1 cellular context compared by ENCODE assay signal in the genomic region with DNA sequence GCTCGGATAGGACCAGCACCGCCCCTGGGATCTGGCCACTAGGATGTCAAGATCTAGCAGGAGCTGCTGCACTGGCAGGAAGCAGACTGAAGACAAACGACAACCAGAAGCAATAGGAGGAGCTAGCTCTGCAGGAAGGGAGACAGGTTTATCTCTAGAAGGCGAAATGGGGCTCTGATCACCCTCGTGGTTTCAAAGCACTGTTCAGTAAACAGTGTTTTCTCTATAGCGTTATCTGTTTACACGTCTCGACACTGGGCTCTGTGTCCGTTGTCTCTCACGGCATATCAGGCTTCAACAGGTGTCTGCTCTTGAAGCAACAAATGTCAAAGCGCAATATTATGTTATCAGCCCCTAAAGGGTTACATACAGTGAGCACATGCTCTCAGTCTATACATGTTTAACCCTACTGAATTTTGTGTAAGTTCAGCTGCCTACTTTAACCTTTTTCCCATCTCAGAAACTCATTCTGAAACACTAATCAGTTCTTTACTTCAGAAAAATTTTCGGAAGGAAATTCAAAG.
TF ChIP-seq lines count a peak whose summit lies in the region.

No MANE protein-coding gene starts in this region.

TF ChIP-seq in K562, 482 proteins besides CTCF, POLR2A, EP300 and RAD21 (continued from another document and continues in another):
- TF ChIP-seq, protein P1, sequence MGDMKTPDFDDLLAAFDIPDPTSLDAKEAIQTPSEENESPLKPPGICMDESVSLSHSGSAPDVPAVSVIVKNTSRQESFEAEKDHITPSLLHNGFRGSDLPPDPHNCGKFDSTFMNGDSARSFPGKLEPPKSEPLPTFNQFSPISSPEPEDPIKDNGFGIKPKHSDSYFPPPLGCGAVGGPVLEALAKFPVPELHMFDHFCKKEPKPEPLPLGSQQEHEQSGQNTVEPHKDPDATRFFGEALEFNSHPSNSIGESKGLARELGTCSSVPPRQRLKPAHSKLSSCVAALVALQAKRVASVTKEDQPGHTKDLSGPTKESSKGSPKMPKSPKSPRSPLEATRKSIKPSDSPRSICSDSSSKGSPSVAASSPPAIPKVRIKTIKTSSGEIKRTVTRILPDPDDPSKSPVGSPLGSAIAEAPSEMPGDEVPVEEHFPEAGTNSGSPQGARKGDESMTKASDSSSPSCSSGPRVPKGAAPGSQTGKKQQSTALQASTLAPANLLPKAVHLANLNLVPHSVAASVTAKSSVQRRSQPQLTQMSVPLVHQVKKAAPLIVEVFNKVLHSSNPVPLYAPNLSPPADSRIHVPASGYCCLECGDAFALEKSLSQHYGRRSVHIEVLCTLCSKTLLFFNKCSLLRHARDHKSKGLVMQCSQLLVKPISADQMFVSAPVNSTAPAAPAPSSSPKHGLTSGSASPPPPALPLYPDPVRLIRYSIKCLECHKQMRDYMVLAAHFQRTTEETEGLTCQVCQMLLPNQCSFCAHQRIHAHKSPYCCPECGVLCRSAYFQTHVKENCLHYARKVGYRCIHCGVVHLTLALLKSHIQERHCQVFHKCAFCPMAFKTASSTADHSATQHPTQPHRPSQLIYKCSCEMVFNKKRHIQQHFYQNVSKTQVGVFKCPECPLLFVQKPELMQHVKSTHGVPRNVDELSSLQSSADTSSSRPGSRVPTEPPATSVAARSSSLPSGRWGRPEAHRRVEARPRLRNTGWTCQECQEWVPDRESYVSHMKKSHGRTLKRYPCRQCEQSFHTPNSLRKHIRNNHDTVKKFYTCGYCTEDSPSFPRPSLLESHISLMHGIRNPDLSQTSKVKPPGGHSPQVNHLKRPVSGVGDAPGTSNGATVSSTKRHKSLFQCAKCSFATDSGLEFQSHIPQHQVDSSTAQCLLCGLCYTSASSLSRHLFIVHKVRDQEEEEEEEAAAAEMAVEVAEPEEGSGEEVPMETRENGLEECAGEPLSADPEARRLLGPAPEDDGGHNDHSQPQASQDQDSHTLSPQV (IDR thresholded peaks at IDR 0.05) = peak; percentile 69; the same call in 1 of the 2 replicates
- no peak; the same call in 1 of the 2 replicates for TF ChIP-seq ZNF431 (CRISPR knock-in tag; IDR thresholded peaks at IDR 0.05)
- TF ChIP-seq RCOR1 (IDR thresholded peaks at IDR 0.05; ENCODE audit: borderline replicate concordance in 1 of 2, low read depth in 2 of 2, low read length in 2 of 2) = peak; percentile 93 to 98
- no peak for TF ChIP-seq ZNF507 (tag; conservative IDR thresholded peaks at IDR 0.05)
- peak; percentile 84 for TF ChIP-seq NFIC (IDR thresholded peaks at IDR 0.05)
- 0 out of 2 replicates have a peak, but pooled peaks have one; percentile 64 for TF ChIP-seq GATAD2A (IDR thresholded peaks at IDR 0.05)
- peak; percentile 78; the same call in 1 of the 2 replicates for TF ChIP-seq RNF2 (IDR thresholded peaks at IDR 0.05)
- TF ChIP-seq MYC (IDR thresholded peaks at IDR 0.05; ENCODE audit: low read depth, low read length) = peak; percentile 92
- no peak for TF ChIP-seq MYC (CRISPR knock-in tag; IDR thresholded peaks at IDR 0.05; ENCODE audit: borderline replicate concordance, low read depth)
- TF ChIP-seq SPI1 (IDR thresholded peaks at IDR 0.05; ENCODE audit: borderline replicate concordance, low read depth, low read length) = no peak
- TF ChIP-seq, protein P2, sequence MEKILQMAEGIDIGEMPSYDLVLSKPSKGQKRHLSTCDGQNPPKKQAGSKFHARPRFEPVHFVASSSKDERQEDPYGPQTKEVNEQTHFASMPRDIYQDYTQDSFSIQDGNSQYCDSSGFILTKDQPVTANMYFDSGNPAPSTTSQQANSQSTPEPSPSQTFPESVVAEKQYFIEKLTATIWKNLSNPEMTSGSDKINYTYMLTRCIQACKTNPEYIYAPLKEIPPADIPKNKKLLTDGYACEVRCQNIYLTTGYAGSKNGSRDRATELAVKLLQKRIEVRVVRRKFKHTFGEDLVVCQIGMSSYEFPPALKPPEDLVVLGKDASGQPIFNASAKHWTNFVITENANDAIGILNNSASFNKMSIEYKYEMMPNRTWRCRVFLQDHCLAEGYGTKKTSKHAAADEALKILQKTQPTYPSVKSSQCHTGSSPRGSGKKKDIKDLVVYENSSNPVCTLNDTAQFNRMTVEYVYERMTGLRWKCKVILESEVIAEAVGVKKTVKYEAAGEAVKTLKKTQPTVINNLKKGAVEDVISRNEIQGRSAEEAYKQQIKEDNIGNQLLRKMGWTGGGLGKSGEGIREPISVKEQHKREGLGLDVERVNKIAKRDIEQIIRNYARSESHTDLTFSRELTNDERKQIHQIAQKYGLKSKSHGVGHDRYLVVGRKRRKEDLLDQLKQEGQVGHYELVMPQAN (IDR thresholded peaks at IDR 0.05; ENCODE audit: borderline replicate concordance) = peak; percentile 68
- TF ChIP-seq LEF1 (IDR thresholded peaks at IDR 0.05) = peak; percentile 98
- TF ChIP-seq, protein P3, sequence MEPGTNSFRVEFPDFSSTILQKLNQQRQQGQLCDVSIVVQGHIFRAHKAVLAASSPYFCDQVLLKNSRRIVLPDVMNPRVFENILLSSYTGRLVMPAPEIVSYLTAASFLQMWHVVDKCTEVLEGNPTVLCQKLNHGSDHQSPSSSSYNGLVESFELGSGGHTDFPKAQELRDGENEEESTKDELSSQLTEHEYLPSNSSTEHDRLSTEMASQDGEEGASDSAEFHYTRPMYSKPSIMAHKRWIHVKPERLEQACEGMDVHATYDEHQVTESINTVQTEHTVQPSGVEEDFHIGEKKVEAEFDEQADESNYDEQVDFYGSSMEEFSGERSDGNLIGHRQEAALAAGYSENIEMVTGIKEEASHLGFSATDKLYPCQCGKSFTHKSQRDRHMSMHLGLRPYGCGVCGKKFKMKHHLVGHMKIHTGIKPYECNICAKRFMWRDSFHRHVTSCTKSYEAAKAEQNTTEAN (CRISPR knock-in tag; IDR thresholded peaks at IDR 0.05) = peak; percentile 84; the same call in 1 of the 2 replicates
- TF ChIP-seq SMARCA4 (IDR thresholded peaks at IDR 0.05) = peak; percentile 96
- TF ChIP-seq, protein P4, sequence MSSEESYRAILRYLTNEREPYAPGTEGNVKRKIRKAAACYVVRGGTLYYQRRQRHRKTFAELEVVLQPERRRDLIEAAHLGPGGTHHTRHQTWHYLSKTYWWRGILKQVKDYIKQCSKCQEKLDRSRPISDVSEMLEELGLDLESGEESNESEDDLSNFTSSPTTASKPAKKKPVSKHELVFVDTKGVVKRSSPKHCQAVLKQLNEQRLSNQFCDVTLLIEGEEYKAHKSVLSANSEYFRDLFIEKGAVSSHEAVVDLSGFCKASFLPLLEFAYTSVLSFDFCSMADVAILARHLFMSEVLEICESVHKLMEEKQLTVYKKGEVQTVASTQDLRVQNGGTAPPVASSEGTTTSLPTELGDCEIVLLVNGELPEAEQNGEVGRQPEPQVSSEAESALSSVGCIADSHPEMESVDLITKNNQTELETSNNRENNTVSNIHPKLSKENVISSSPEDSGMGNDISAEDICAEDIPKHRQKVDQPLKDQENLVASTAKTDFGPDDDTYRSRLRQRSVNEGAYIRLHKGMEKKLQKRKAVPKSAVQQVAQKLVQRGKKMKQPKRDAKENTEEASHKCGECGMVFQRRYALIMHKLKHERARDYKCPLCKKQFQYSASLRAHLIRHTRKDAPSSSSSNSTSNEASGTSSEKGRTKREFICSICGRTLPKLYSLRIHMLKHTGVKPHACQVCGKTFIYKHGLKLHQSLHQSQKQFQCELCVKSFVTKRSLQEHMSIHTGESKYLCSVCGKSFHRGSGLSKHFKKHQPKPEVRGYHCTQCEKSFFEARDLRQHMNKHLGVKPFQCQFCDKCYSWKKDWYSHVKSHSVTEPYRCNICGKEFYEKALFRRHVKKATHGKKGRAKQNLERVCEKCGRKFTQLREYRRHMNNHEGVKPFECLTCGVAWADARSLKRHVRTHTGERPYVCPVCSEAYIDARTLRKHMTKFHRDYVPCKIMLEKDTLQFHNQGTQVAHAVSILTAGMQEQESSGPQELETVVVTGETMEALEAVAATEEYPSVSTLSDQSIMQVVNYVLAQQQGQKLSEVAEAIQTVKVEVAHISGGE (CRISPR knock-in tag; IDR thresholded peaks at IDR 0.05) = peak in 1 of 3 experiments; percentile 52; a peak in 1 of 6 replicates
- TF ChIP-seq ESRRA (IDR thresholded peaks at IDR 0.05; ENCODE audit: borderline replicate concordance, low read depth) = peak; percentile 42; the same call in 1 of the 2 replicates
- peak; percentile 87 for TF ChIP-seq GATA2 (CRISPR knock-in tag; IDR thresholded peaks at IDR 0.05)
- no peak for TF ChIP-seq RBM39 (optimal IDR thresholded peaks at IDR 0.05; ENCODE audit: low read depth, low read length)
- TF ChIP-seq, protein P5, sequence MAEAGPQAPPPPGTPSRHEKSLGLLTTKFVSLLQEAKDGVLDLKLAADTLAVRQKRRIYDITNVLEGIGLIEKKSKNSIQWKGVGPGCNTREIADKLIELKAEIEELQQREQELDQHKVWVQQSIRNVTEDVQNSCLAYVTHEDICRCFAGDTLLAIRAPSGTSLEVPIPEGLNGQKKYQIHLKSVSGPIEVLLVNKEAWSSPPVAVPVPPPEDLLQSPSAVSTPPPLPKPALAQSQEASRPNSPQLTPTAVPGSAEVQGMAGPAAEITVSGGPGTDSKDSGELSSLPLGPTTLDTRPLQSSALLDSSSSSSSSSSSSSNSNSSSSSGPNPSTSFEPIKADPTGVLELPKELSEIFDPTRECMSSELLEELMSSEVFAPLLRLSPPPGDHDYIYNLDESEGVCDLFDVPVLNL (CRISPR knock-in tag; IDR thresholded peaks at IDR 0.05; ENCODE audit: low read depth) = no peak
- TF ChIP-seq ZKSCAN8 (CRISPR knock-in tag; IDR thresholded peaks at IDR 0.05) = peak; percentile 73; the same call in 1 of the 2 replicates
- TF ChIP-seq HDAC6 (IDR thresholded peaks at IDR 0.05; ENCODE audit: low read depth, low read length) = no peak
- TF ChIP-seq, protein P6, sequence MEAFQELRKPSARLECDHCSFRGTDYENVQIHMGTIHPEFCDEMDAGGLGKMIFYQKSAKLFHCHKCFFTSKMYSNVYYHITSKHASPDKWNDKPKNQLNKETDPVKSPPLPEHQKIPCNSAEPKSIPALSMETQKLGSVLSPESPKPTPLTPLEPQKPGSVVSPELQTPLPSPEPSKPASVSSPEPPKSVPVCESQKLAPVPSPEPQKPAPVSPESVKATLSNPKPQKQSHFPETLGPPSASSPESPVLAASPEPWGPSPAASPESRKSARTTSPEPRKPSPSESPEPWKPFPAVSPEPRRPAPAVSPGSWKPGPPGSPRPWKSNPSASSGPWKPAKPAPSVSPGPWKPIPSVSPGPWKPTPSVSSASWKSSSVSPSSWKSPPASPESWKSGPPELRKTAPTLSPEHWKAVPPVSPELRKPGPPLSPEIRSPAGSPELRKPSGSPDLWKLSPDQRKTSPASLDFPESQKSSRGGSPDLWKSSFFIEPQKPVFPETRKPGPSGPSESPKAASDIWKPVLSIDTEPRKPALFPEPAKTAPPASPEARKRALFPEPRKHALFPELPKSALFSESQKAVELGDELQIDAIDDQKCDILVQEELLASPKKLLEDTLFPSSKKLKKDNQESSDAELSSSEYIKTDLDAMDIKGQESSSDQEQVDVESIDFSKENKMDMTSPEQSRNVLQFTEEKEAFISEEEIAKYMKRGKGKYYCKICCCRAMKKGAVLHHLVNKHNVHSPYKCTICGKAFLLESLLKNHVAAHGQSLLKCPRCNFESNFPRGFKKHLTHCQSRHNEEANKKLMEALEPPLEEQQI (IDR thresholded peaks at IDR 0.05) = peak; percentile 86
- TF ChIP-seq SMARCE1 (IDR thresholded peaks at IDR 0.05) = peak; percentile 91
- TF ChIP-seq, protein P7, sequence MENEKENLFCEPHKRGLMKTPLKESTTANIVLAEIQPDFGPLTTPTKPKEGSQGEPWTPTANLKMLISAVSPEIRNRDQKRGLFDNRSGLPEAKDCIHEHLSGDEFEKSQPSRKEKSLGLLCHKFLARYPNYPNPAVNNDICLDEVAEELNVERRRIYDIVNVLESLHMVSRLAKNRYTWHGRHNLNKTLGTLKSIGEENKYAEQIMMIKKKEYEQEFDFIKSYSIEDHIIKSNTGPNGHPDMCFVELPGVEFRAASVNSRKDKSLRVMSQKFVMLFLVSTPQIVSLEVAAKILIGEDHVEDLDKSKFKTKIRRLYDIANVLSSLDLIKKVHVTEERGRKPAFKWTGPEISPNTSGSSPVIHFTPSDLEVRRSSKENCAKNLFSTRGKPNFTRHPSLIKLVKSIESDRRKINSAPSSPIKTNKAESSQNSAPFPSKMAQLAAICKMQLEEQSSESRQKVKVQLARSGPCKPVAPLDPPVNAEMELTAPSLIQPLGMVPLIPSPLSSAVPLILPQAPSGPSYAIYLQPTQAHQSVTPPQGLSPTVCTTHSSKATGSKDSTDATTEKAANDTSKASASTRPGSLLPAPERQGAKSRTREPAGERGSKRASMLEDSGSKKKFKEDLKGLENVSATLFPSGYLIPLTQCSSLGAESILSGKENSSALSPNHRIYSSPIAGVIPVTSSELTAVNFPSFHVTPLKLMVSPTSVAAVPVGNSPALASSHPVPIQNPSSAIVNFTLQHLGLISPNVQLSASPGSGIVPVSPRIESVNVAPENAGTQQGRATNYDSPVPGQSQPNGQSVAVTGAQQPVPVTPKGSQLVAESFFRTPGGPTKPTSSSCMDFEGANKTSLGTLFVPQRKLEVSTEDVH (IDR thresholded peaks at IDR 0.05; ENCODE audit: low read depth, partially characterized antibody) = no peak
- TF ChIP-seq, protein P8, sequence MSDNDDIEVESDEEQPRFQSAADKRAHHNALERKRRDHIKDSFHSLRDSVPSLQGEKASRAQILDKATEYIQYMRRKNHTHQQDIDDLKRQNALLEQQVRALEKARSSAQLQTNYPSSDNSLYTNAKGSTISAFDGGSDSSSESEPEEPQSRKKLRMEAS (CRISPR knock-in tag; IDR thresholded peaks at IDR 0.05) = peak; percentile 82; the same call in 1 of the 2 replicates
- no peak for TF ChIP-seq ZNF699 (CRISPR knock-in tag; IDR thresholded peaks at IDR 0.05; ENCODE audit: insufficient replicate concordance)
- peak; percentile 92 for TF ChIP-seq MTA2 (IDR thresholded peaks at IDR 0.05; ENCODE audit: low read depth)
- TF ChIP-seq PML (IDR thresholded peaks at IDR 0.05; ENCODE audit: low read length) = peak; percentile 87
- no peak for TF ChIP-seq PURB (CRISPR knock-in tag; IDR thresholded peaks at IDR 0.05; ENCODE audit: low read depth)
- no peak for TF ChIP-seq RBM14 (IDR thresholded peaks at IDR 0.05; ENCODE audit: borderline replicate concordance, insufficient read depth, low read depth, low read length)
- TF ChIP-seq SP2 (IDR thresholded peaks at IDR 0.05; ENCODE audit: extremely low read depth, low read depth, low read length, poor library complexity, severe bottlenecking) = no peak
- TF ChIP-seq ZFP1 (CRISPR knock-in tag; IDR thresholded peaks at IDR 0.05) = no peak
- peak; percentile 76 to 98; a peak in 3 of 4 replicates for TF ChIP-seq HDAC1 (IDR thresholded peaks at IDR 0.05)
- peak; percentile 95 for TF ChIP-seq CXXC5 (CRISPR knock-in tag; IDR thresholded peaks at IDR 0.05)
- peak; percentile 71; the same call in 1 of the 2 replicates for TF ChIP-seq JUND (IDR thresholded peaks at IDR 0.05; ENCODE audit: borderline replicate concordance, low read depth, low read length)
- peak; percentile 77; the same call in 2 of the 3 replicates for TF ChIP-seq JUND (tag; IDR thresholded peaks at IDR 0.05; ENCODE audit: borderline replicate concordance, low read depth, low read length)
- TF ChIP-seq CBX3 (IDR thresholded peaks at IDR 0.05; ENCODE audit: borderline replicate concordance in 1 of 2, low read length in 2 of 2) = peak in 1 of 2 experiments; percentile 56; a peak in 2 of 3 replicates
- peak; percentile 96 for TF ChIP-seq NCOR1 (IDR thresholded peaks at IDR 0.05)
- TF ChIP-seq, protein P9, sequence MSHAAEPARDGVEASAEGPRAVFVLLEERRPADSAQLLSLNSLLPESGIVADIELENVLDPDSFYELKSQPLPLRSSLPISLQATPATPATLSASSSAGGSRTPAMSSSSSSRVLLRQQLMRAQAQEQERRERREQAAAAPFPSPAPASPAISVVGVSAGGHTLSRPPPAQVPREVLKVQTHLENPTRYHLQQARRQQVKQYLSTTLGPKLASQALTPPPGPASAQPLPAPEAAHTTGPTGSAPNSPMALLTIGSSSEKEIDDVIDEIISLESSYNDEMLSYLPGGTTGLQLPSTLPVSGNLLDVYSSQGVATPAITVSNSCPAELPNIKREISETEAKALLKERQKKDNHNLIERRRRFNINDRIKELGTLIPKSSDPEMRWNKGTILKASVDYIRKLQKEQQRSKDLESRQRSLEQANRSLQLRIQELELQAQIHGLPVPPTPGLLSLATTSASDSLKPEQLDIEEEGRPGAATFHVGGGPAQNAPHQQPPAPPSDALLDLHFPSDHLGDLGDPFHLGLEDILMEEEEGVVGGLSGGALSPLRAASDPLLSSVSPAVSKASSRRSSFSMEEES (CRISPR knock-in tag; IDR thresholded peaks at IDR 0.05) = no peak
